30 cellular contexts compared by ENCODE assay signal in the genomic region with DNA sequence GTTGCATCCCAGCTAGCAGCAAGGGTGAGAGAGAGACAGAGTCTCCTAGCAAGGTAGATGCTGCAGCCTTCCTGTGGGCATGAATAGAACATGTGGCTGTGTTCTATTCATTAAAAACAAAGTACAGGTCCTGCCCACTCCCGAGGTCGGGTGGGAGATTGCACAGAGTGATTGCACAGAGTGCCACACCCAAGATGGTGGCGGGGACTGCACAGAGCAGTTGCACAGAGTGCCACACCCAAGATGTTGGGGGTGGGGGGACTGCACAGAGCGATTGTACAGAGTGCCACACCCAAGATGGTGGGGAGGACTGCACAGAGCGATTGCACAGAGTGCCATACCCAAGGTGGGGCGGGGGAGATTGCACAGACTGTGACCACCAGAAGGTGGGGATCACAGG.
"Had no signal": no experiment of that assay in that cellular context is flagged by ENCODE, and none has a peak within 500 bp of the region (broad histone marks: within the 10 kb centered on the region; RNA-seq: fewer than 3 reads in every experiment).

No MANE protein-coding gene starts in this region.

- H3K27me3 ChIP-seq: adrenal gland, body of pancreas, colonic mucosa had no signal

- FAIRE-seq: endometrium, endothelial cell of umbilical vein had no signal

- H3K9me3 ChIP-seq: adrenal gland, body of pancreas, colonic mucosa, esophagus squamous epithelium, gastroesophageal sphincter, heart right ventricle had no signal

- H3K4me1 ChIP-seq: adrenal gland, body of pancreas, colonic mucosa, gastroesophageal sphincter, heart right ventricle had no signal

- H3K27ac ChIP-seq: adrenal gland, body of pancreas, colonic mucosa, epithelial cell of prostate, esophagus squamous epithelium, gastroesophageal sphincter, heart right ventricle had no signal

- DNase-seq: activated CD4-positive, alpha-beta memory T cell treated with anti-CD3 and anti-CD28 coated beads for 36 hours; activated CD4-positive, alpha-beta T cell treated with anti-CD3 and anti-CD28 coated beads for 36 hours; activated CD4-positive, alpha-beta T cell treated with anti-CD3 and anti-CD28 coated beads, Interleukin-2, amount 10 ng/mL, durations not matched to agents 24 days and 14 days; activated CD4-positive, CD25-positive, alpha-beta regulatory T cell; activated CD4-positive, CD25-positive, alpha-beta regulatory T cell treated with anti-CD3 and anti-CD28 coated beads, Interleukin-2, amount 50 U/mL, for 72 hours; activated CD8-positive, alpha-beta memory T cell treated with anti-CD3 and anti-CD28 coated beads, Interleukin-2, amount 10 ng/mL, durations not matched to agents 7 days and 5 days; activated CD8-positive, alpha-beta memory T cell treated with anti-CD3 and anti-CD28 coated beads, Interleukin-2, amount 50 U/mL, for 4 hours; activated CD8-positive, alpha-beta T cell treated with anti-CD3 and anti-CD28 coated beads, Interleukin-2, amount 10 ng/mL, durations not matched to agents 7 days and 5 days; activated gamma-delta T cell treated with Interleukin-2 at 50 U/mL for 16 hours; activated naive CD4-positive, alpha-beta T cell treated with Interleukin-2 at 50 U/mL for 16 hours; activated naive CD8-positive, alpha-beta T cell treated with anti-CD3 and anti-CD28 coated beads for 36 hours; activated naive CD8-positive, alpha-beta T cell treated with anti-CD3 and anti-CD28 coated beads, Interleukin-2, amount 50 U/mL, for 24 hours; activated T-cell treated with anti-CD3 and anti-CD28 coated beads, Interleukin-2, amount 50 U/mL, for 24 hours; activated T-cell treated with anti-CD3 and anti-CD28 coated beads, Interleukin-2, amount 50 U/mL, for 72 hours; adrenal gland; amygdala; aorta; body of pancreas; central memory CD4-positive, alpha-beta T cell; cerebellar nuclear complex; colonic mucosa; effector CD8-positive, alpha-beta T cell; esophagus squamous epithelium; foreskin melanocyte; heart right ventricle; T-helper 2 cell had no signal

- H3K4me3 ChIP-seq: adrenal gland, body of pancreas, colonic mucosa, esophagus squamous epithelium, gastroesophageal sphincter, heart right ventricle had no signal

- H3K36me3 ChIP-seq: adrenal gland, colonic mucosa, esophagus squamous epithelium, gastroesophageal sphincter, heart right ventricle had no signal

- ATAC-seq: activated CD4-positive, alpha-beta T cell treated with anti-CD3 and anti-CD28 coated beads for 36 hours; activated CD8-positive, alpha-beta memory T cell treated with anti-CD3 and anti-CD28 coated beads, Interleukin-2, amount 10 ng/mL, durations not matched to agents 7 days and 5 days; activated CD8-positive, alpha-beta T cell treated with anti-CD3 and anti-CD28 coated beads, Interleukin-2, amount 10 ng/mL, durations not matched to agents 7 days and 5 days; activated naive CD8-positive, alpha-beta T cell treated with anti-CD3 and anti-CD28 coated beads, Interleukin-2, amount 50 U/mL, for 24 hours; activated T-cell treated with anti-CD3 and anti-CD28 coated beads, Interleukin-2, amount 50 U/mL, for 72 hours; body of pancreas; gastroesophageal sphincter; heart right ventricle had no signal
